ENCODE assay signal across 16 cellular contexts in genomic region chr18:10078053-10078452, GRCh38.
A peak's percentile ranks its signal among the peaks of the same experiment; 100 is the strongest.
DNase-seq lines count a peak whose midpoint lies in the region; ATAC-seq and TF ChIP-seq lines count a peak whose summit lies in the region.
"Had no signal": no experiment of that assay in that cellular context is flagged by ENCODE, and none has a peak within 500 bp of the region (broad histone marks: within the 10 kb centered on the region; RNA-seq: fewer than 3 reads in every experiment).

No MANE protein-coding gene starts in this region.

- no CpG with 5 or more reads among the region's 5 CpGs for WGBS in neuronal stem cell (ENCODE audit: extremely low coverage in 2 of 2, insufficient read length in 2 of 2, insufficient replicate concordance in 1 of 2), 2 donors

- no peak overlapping the region for H3K14ac ChIP-seq in neuronal stem cell (ENCODE audit: low read length)

- no peak overlapping the region for H2BK15ac ChIP-seq in neuronal stem cell (ENCODE audit: low read length)

- H3K79me1 ChIP-seq in neuronal stem cell (ENCODE audit: low read depth, low read length) = no peaks in the 10 kb centered on the region

- DNase-seq in HT-29 (ENCODE audit: low spot score) (peak; percentile 7), left colon (no peak), neuronal stem cell (ENCODE audit: low spot score) (no peak), NCI-H128 (lab: John Stamatoyannopoulos, UW; ENCODE audit: unreplicated experiment) (no peak), GM03348 (ENCODE audit: low spot score) (no peak)
- DNase-seq: CD4-positive, alpha-beta memory T cell; DMS53; NCI-H1105; NCI-H187 treated with DMSO at 0.1 percent for 48 hours; NK-92 treated with Interleukin-12 subunit alpha and Interleukin-12 subunit beta, amount 100 ng/mL, for 24 hours had no signal

- H4K91ac ChIP-seq in neuronal stem cell (ENCODE audit: low read depth, low read length, poor library complexity) = no peak overlapping the region

- no peak overlapping the region for H2BK12ac ChIP-seq in neuronal stem cell (ENCODE audit: low read length)

- H2BK5ac ChIP-seq in neuronal stem cell (ENCODE audit: low read length) = no peak overlapping the region

- no peak overlapping the region for H3K4ac ChIP-seq in neuronal stem cell (ENCODE audit: low read length)

- no peak overlapping the region for H3K4me2 ChIP-seq in neuronal stem cell (ENCODE audit: insufficient read depth, low read length, poor library complexity, severe bottlenecking)
- H3K4me2 ChIP-seq: BLaER1, GM23338 had no signal

- no peaks in the 10 kb centered on the region for H3K36me3 ChIP-seq in neuronal stem cell (replicated peaks in 1 of 2; ENCODE audit: control insufficient read depth in 2 of 2, insufficient read depth in 2 of 2, low read length in 2 of 2)
- H3K36me3 ChIP-seq: BLaER1 had no signal

- peaks cover 0 to 5% (median 0%) of the 10 kb centered on the region in 3 experiments for H3K27me3 ChIP-seq in neuronal stem cell (ENCODE audit: control insufficient read depth in 3 of 3, insufficient read depth in 3 of 3, low read depth in 1 of 3, low read length in 3 of 3)
- H3K27me3 ChIP-seq: BLaER1 had no signal

- H3K18ac ChIP-seq in neuronal stem cell (ENCODE audit: low read length) = no peak overlapping the region

- H4K8ac ChIP-seq in neuronal stem cell (ENCODE audit: low read depth, low read length) = no peak overlapping the region

- TF ChIP-seq CTCF in VCaP (conservative IDR thresholded peaks at IDR 0.05) = no peak

- intact Hi-C loops in left colon (cut with DNase I, micrococcal nuclease) = no loop called here

- H3K4me1 ChIP-seq in neuronal stem cell (ENCODE audit: control insufficient read depth in 2 of 2, insufficient read depth in 1 of 2, low read depth in 1 of 2, low read length in 2 of 2) = peaks cover 4 to 27% of the 10 kb centered on the region in 2 donors

- no peak overlapping the region for H3K9ac ChIP-seq in neuronal stem cell (ENCODE audit: low read depth, low read length, poor library complexity)
- H3K9ac ChIP-seq: BLaER1 had no signal

- H3K27ac ChIP-seq in VCaP (peak overlapping the region; percentile 72), neuronal stem cell (replicated peaks; ENCODE audit: low read length) (no peak overlapping the region)
- H3K27ac ChIP-seq: BLaER1 had no signal

- no peak overlapping the region for H3K4me3 ChIP-seq in neuronal stem cell (ENCODE audit: low read length in 2 of 2)
- H3K4me3 ChIP-seq: BLaER1, GM23338 had no signal

- no peak overlapping the region for H3K23ac ChIP-seq in neuronal stem cell (ENCODE audit: low read depth, low read length, poor library complexity)

- H2AK5ac ChIP-seq in neuronal stem cell (ENCODE audit: low read depth, low read length) = no peak overlapping the region

- peaks cover 6 to 10% of the 10 kb centered on the region in 2 donors for H3K9me3 ChIP-seq in neuronal stem cell (replicated peaks in 1 of 2; ENCODE audit: control insufficient read depth in 2 of 2, insufficient read depth in 1 of 2, low read depth in 1 of 2, low read length in 2 of 2)

- no peak overlapping the region for H2BK120ac ChIP-seq in neuronal stem cell (ENCODE audit: low read depth, low read length)

- ATAC-seq in left colon = peak; percentile 70
- no peak for ATAC-seq in HG02981 (IDR thresholded peaks at IDR 0.05; ENCODE audit: unreplicated experiment)
- ATAC-seq: GM23338, HCT116, Right ventricle myocardium inferior had no signal

- peak overlapping the region; percentile 19 for H2AFZ ChIP-seq in neuronal stem cell (ENCODE audit: low read length)
- H2AFZ ChIP-seq: GM23338 had no signal
